12 cellular contexts compared by ENCODE assay signal in genomic region chr20:41027366-41027765, GRCh38. TPM values are rescaled to one million over a fixed set of nuclear protein-coding genes. Genes with fewer than 3 reads are reported as not detected.
DNase-seq lines count a peak whose midpoint lies in the region; ATAC-seq, FAIRE-seq and TF ChIP-seq lines count a peak whose summit lies in the region.
"Had no signal": no experiment of that assay in that cellular context is flagged by ENCODE, and none has a peak within 500 bp of the region (broad histone marks: within the 10 kb centered on the region; RNA-seq: fewer than 3 reads in every experiment).

No MANE protein-coding gene starts in this region.

- in situ Hi-C loops in transverse colon (cut with MboI; ENCODE audit: low pct_ligation_motif_present in 1 of 4, low pct_unique_long_range_greater_than_20kb in 1 of 4, low sequenced_read_pairs in 3 of 4), result no loop called here

- H3K4me3 Mint-ChIP-seq in CD4-positive, alpha-beta memory T cell, result peak overlapping the region in 7 of 8 donors; percentile 0 to 95 (median 92)
- H3K4me3 Mint-ChIP-seq in activated T-helper 2 cell treated with anti-CD3 and anti-CD28 coated beads, Interferon-gamma antibody, Interleukin-2, Interleukin-4, amounts not matched to agents 10 μg/mL and 5 μg/mL and 100 μg/mL, durations not matched to agents 14 hours and 24 hours and 36 hours (ENCODE audit: low read depth), result peak overlapping the region; percentile 79
- H3K4me3 Mint-ChIP-seq in natural killer cell treated with Interleukin-12 subunit alpha and Interleukin-12 subunit beta and Interleukin-15 and Interleukin-18, amount 100 ng/mL, for 72 hours, result peak overlapping the region; percentile 99

- no peak for DNase-seq in CD4-positive, alpha-beta memory T cell
- no peak for DNase-seq in activated T-helper 2 cell treated with anti-CD3 and anti-CD28 coated beads, Interferon-gamma antibody, Interleukin-2, Interleukin-4, amounts not matched to agents 10 μg/mL and 5 μg/mL and 100 μg/mL, durations not matched to agents 14 hours and 24 hours and 36 hours (ENCODE audit: low spot score)
- no peak for DNase-seq in natural killer cell treated with Interleukin-12 subunit alpha and Interleukin-12 subunit beta and Interleukin-15 and Interleukin-18, amount 100 ng/mL, for 72 hours (ENCODE audit: low spot score)
- DNase-seq in substantia nigra (lab: John Stamatoyannopoulos, UW) (no peak), GM12891 (ENCODE audit: insufficient read length, low spot score) (no peak), transverse colon (no peak)
- DNase-seq: DMS 273 treated with DMSO at 0.1 percent for 48 hours; occipital lobe; stimulated activated CD4-positive, alpha-beta T cell treated with anti-CD3 and anti-CD28 coated beads, Interleukin-1b, Interleukin-23, amount 100 ng/mL, for 48 hours had no signal

- CTCF ChIA-PET in CD4-positive, alpha-beta memory T cell (lab: Charles Lee; ENCODE audit: partially characterized antibody), result interaction anchor here (1.0 to 1.5 kb wide), 2 partner anchors 37 to 68 kb away, joined by 4 to 5 read pairs; no protein-coding TSS in a partner anchor

- H3K4me1 ChIP-seq in CD4-positive, alpha-beta memory T cell (ENCODE audit: insufficient read depth, low read length), result peaks cover 36% of the 10 kb centered on the region
- H3K4me1 ChIP-seq in HUES6 (ENCODE audit: control insufficient read depth, insufficient read depth, low read length), result peaks cover 22% of the 10 kb centered on the region
- peaks cover 20 to 31% (median 29%) of the 10 kb centered on the region in 4 donors for H3K4me1 ChIP-seq in transverse colon

- no peak for TF ChIP-seq POLR2A in GM12891 (IDR thresholded peaks at IDR 0.05; ENCODE audit: low read depth, low read length)
- TF ChIP-seq POLR2A in transverse colon (IDR thresholded peaks at IDR 0.05), result no peak

- peaks cover 0 to 2% of the 10 kb centered on the region in 2 donors for H3K27me3 Mint-ChIP-seq in CD4-positive, alpha-beta memory T cell
- no peaks in the 10 kb centered on the region for H3K27me3 Mint-ChIP-seq in activated T-helper 2 cell treated with anti-CD3 and anti-CD28 coated beads, Interferon-gamma antibody, Interleukin-2, Interleukin-4, amounts not matched to agents 10 μg/mL and 5 μg/mL and 100 μg/mL, durations not matched to agents 14 hours and 24 hours and 36 hours (ENCODE audit: low read depth)
- no peaks in the 10 kb centered on the region for H3K27me3 Mint-ChIP-seq in natural killer cell treated with Interleukin-12 subunit alpha and Interleukin-12 subunit beta and Interleukin-15 and Interleukin-18, amount 100 ng/mL, for 72 hours

- H3K36me3 Mint-ChIP-seq in CD4-positive, alpha-beta memory T cell, result peaks cover 8 to 9% of the 10 kb centered on the region in 2 donors
- H3K36me3 Mint-ChIP-seq in activated T-helper 2 cell treated with anti-CD3 and anti-CD28 coated beads, Interferon-gamma antibody, Interleukin-2, Interleukin-4, amounts not matched to agents 10 μg/mL and 5 μg/mL and 100 μg/mL, durations not matched to agents 14 hours and 24 hours and 36 hours (ENCODE audit: low read depth), result peaks cover 30% of the 10 kb centered on the region
- H3K36me3 Mint-ChIP-seq in natural killer cell treated with Interleukin-12 subunit alpha and Interleukin-12 subunit beta and Interleukin-15 and Interleukin-18, amount 100 ng/mL, for 72 hours, result peaks cover 19% of the 10 kb centered on the region

- no peak overlapping the region for H3K9ac ChIP-seq in HUES6 (ENCODE audit: low read length)

- no peak overlapping the region for H3K27ac ChIP-seq in CD4-positive, alpha-beta memory T cell (ENCODE audit: low read depth, low read length)
- H3K27ac ChIP-seq in HUES6 (ENCODE audit: low read depth, low read length) (no peak overlapping the region), substantia nigra (ENCODE audit: low read depth, low read length, poor library complexity, severe bottlenecking) (no peak overlapping the region), transverse colon (no peak overlapping the region)

- H3K9me3 Mint-ChIP-seq in CD4-positive, alpha-beta memory T cell, result no peaks in the 10 kb centered on the region
- H3K9me3 Mint-ChIP-seq in activated T-helper 2 cell treated with anti-CD3 and anti-CD28 coated beads, Interferon-gamma antibody, Interleukin-2, Interleukin-4, amounts not matched to agents 10 μg/mL and 5 μg/mL and 100 μg/mL, durations not matched to agents 14 hours and 24 hours and 36 hours, result no peaks in the 10 kb centered on the region
- no peaks in the 10 kb centered on the region for H3K9me3 Mint-ChIP-seq in natural killer cell treated with Interleukin-12 subunit alpha and Interleukin-12 subunit beta and Interleukin-15 and Interleukin-18, amount 100 ng/mL, for 72 hours

- H3K36me3 ChIP-seq in CD4-positive, alpha-beta memory T cell (ENCODE audit: insufficient read depth, low read length), result peaks cover under 1% of the 10 kb centered on the region
- H3K36me3 ChIP-seq in HUES6 (ENCODE audit: control insufficient read depth, insufficient read depth, low read length) (peaks cover 8% of the 10 kb centered on the region), transverse colon (no peaks in the 10 kb centered on the region)
- H3K36me3 ChIP-seq: suprapubic skin had no signal

- ATAC-seq in natural killer cell treated with Interleukin-12 subunit alpha and Interleukin-12 subunit beta and Interleukin-15 and Interleukin-18, amount 100 ng/mL, for 72 hours, result no peak
- ATAC-seq in GM19467 (IDR thresholded peaks at IDR 0.05; ENCODE audit: unreplicated experiment), result no peak

- H3K4me1 Mint-ChIP-seq in CD4-positive, alpha-beta memory T cell, result peaks cover 27 to 45% (median 34%) of the 10 kb centered on the region in 4 donors
- peaks cover 30% of the 10 kb centered on the region for H3K4me1 Mint-ChIP-seq in activated T-helper 2 cell treated with anti-CD3 and anti-CD28 coated beads, Interferon-gamma antibody, Interleukin-2, Interleukin-4, amounts not matched to agents 10 μg/mL and 5 μg/mL and 100 μg/mL, durations not matched to agents 14 hours and 24 hours and 36 hours (ENCODE audit: low read depth)
- peaks cover 33 to 42% of the 10 kb centered on the region in 2 donors for H3K4me1 Mint-ChIP-seq in natural killer cell treated with Interleukin-12 subunit alpha and Interleukin-12 subunit beta and Interleukin-15 and Interleukin-18, amount 100 ng/mL, for 72 hours (ENCODE audit: low read depth in 2 of 2)

- H3K27ac Mint-ChIP-seq in CD4-positive, alpha-beta memory T cell, result peak overlapping the region; percentile 68 to 97 (median 97)
- peak overlapping the region; percentile 65 for H3K27ac Mint-ChIP-seq in activated T-helper 2 cell treated with anti-CD3 and anti-CD28 coated beads, Interferon-gamma antibody, Interleukin-2, Interleukin-4, amounts not matched to agents 10 μg/mL and 5 μg/mL and 100 μg/mL, durations not matched to agents 14 hours and 24 hours and 36 hours
- peak overlapping the region; percentile 78 to 97 for H3K27ac Mint-ChIP-seq in natural killer cell treated with Interleukin-12 subunit alpha and Interleukin-12 subunit beta and Interleukin-15 and Interleukin-18, amount 100 ng/mL, for 72 hours

- POLR2A ChIA-PET in CD4-positive, alpha-beta memory T cell (lab: Charles Lee; ENCODE audit: partially characterized antibody), result interaction anchor here (1.4 kb wide), 1 partner anchor 24 kb away, joined by 5 read pairs; no protein-coding TSS in a partner anchor

- no peak overlapping the region for H3K4me3 ChIP-seq in CD4-positive, alpha-beta memory T cell (ENCODE audit: low read length in 2 of 2)
- H3K4me3 ChIP-seq in HUES6 (ENCODE audit: low read depth, low read length) (peak overlapping the region; percentile 48; the same call in 1 of the 2 replicates), transverse colon (no peak overlapping the region)

- H3K27me3 ChIP-seq in CD4-positive, alpha-beta memory T cell (ENCODE audit: insufficient read depth, low read length), result no peaks in the 10 kb centered on the region
- peaks cover 9% of the 10 kb centered on the region for H3K27me3 ChIP-seq in HUES6 (ENCODE audit: control insufficient read depth, insufficient read depth, low read length)
- H3K27me3 ChIP-seq in transverse colon, result no peaks in the 10 kb centered on the region
- H3K27me3 ChIP-seq: suprapubic skin had no signal

- H3K9me3 ChIP-seq in CD4-positive, alpha-beta memory T cell (ENCODE audit: control insufficient read depth in 1 of 2, low read length in 2 of 2), result no peaks in the 10 kb centered on the region
- H3K9me3 ChIP-seq in HUES6 (ENCODE audit: control insufficient read depth, insufficient read depth, low read depth, low read length), result no peaks in the 10 kb centered on the region
- no peaks in the 10 kb centered on the region for H3K9me3 ChIP-seq in transverse colon
- H3K9me3 ChIP-seq: suprapubic skin had no signal

- intact Hi-C loops in CD4-positive, alpha-beta memory T cell (cut with micrococcal nuclease), result loop anchor here (5.0 kb wide), 2 partner anchors 35 to 130 kb away; no protein-coding TSS in a partner anchor
- intact Hi-C loops in activated T-helper 2 cell treated with anti-CD3 and anti-CD28 coated beads, Interferon-gamma antibody, Interleukin-2, Interleukin-4, amounts not matched to agents 10 μg/mL and 5 μg/mL and 100 μg/mL, durations not matched to agents 14 hours and 24 hours and 36 hours (cut with micrococcal nuclease), result no loop called here
- intact Hi-C loops in transverse colon (cut with DNase I; ENCODE audit: low total_unique reads), result no loop called here

- TF ChIP-seq EP300 in transverse colon (IDR thresholded peaks at IDR 0.05; ENCODE audit: low read depth), result no peak

- WGBS in transverse colon (ENCODE audit: low coverage in 1 of 2), 2 donors, result 92 to 100% methylated on average over 1 to 8 of the region's 8 CpGs

- no peak for TF ChIP-seq CTCF in transverse colon (IDR thresholded peaks at IDR 0.05)

- FAIRE-seq in GM12891 (lab: Jason Lieb, UNC), result no peak

TF ChIP-seq in GM12891, 5 proteins besides CTCF, POLR2A, EP300 and RAD21:
- TF ChIP-seq TAF1 (IDR thresholded peaks at IDR 0.05; ENCODE audit: low read depth, low read length) (no peak), POU2F2 (IDR thresholded peaks at IDR 0.05; ENCODE audit: low read depth, low read length) (no peak), POLR2AphosphoS5 (IDR thresholded peaks at IDR 0.05; ENCODE audit: low read depth, low read length) (no peak), PAX5 (IDR thresholded peaks at IDR 0.05; ENCODE audit: insufficient read depth, low read length, severe bottlenecking) (no peak), SPI1 (IDR thresholded peaks at IDR 0.05; ENCODE audit: low read depth, low read length) (no peak)

RNA-seq across cellular contexts. Expression of gene TOP1, which starts 1.3 kb away (rescaled TPM):
- 10 to 100 TPM; 44.4 to 47.5 TPM for total RNA-seq in CD4-positive, alpha-beta memory T cell
- polyA plus RNA-seq in CD4-positive, alpha-beta memory T cell, result 10 to 100 TPM in 1 of 2 donors, 1 to 10 TPM in 1; 3.8 to 15.5 TPM
- total RNA-seq in activated T-helper 2 cell treated with anti-CD3 and anti-CD28 coated beads, Interferon-gamma antibody, Interleukin-2, Interleukin-4, amounts not matched to agents 10 μg/mL and 5 μg/mL and 100 μg/mL, durations not matched to agents 14 hours and 24 hours and 36 hours, result 116 and 118 TPM in 2 replicates
- total RNA-seq in natural killer cell treated with Interleukin-12 subunit alpha and Interleukin-12 subunit beta and Interleukin-15 and Interleukin-18, amount 100 ng/mL, for 72 hours, result 10 to 100 TPM; 77.5 to 81.2 TPM
- polyA plus RNA-seq in GM12891 (2012; ENCODE audit: low read depth, missing spikeins), result 67.2 TPM
- total RNA-seq in transverse colon, result 10 to 100 TPM; 29.6 to 52.3 (median 36.9) TPM
